In genomic region chr17:76514355-76514754, GRCh38 we compare ENCODE assay signal across 9 cellular contexts. TPM values are rescaled to one million over a fixed set of nuclear protein-coding genes. Genes with fewer than 3 reads are reported as not detected.
"Had no signal": no experiment of that assay in that cellular context is flagged by ENCODE, and none has a peak within 500 bp of the region (broad histone marks: within the 10 kb centered on the region; RNA-seq: fewer than 3 reads in every experiment).

No MANE protein-coding gene starts in this region.

RNA-seq across cellular contexts. Expression of gene AANAT, which starts 47.0 kb away (rescaled TPM):
- total RNA-seq: epithelial cell of proximal tubule, kidney, left ventricle myocardium superior, mesenteric fat pad, posterior vena cava, right cardiac atrium, smooth muscle cell, temporal lobe, ureter had no signal
- polyA plus RNA-seq: right cardiac atrium, smooth muscle cell had no signal
